ENCODE assay signal across 20 cellular contexts in the genomic region with DNA sequence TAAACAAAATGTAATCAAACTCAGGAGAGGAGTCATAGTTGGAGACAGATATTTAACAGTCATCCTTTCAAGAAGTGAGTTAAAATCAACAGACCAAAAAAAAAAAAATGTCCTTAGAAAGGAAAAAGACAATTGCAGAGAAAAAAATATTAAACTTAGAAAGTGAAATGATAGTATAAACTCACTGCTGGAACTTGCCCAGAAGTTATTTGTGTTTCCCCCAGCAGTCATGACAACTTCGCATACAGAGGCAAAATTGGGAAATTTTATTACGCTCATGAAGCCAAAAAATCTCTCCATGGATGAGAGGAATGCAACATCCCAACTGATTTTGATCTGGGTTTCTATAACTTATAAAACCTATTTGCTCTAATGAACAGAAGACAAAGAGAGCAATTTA.
"Had no signal": no experiment of that assay in that cellular context is flagged by ENCODE, and none has a peak within 500 bp of the region (broad histone marks: within the 10 kb centered on the region; RNA-seq: fewer than 3 reads in every experiment).

No MANE protein-coding gene starts in this region.

- H3K4me1 ChIP-seq: heart left ventricle, psoas muscle, spleen had no signal

- H3K27ac Mint-ChIP-seq: naive B cell; stimulated activated memory B cell treated with anti-CD40 and anti-IgM and Interleukin-4, amounts not matched to agents 10 μg/mL and 1 μg/mL and 100 μg/mL, for 72 hours; stimulated activated naive CD8-positive, alpha-beta T cell treated with anti-CD3 and anti-CD28 coated beads, Interleukin-15, Interleukin-2, amounts not matched to agents 100 ng/mL and 50 ng/mL, for 24 hours had no signal

- H3K4me1 Mint-ChIP-seq: naive B cell; stimulated activated memory B cell treated with anti-CD40 and anti-IgM and Interleukin-4, amounts not matched to agents 10 μg/mL and 1 μg/mL and 100 μg/mL, for 72 hours had no signal

- H3K4me3 ChIP-seq: dorsolateral prefrontal cortex, heart left ventricle, psoas muscle, spleen, thoracic aorta had no signal

- H3K36me3 Mint-ChIP-seq: naive B cell; stimulated activated memory B cell treated with anti-CD40 and anti-IgM and Interleukin-4, amounts not matched to agents 10 μg/mL and 1 μg/mL and 100 μg/mL, for 72 hours had no signal

- H3K27me3 Mint-ChIP-seq: naive B cell; stimulated activated memory B cell treated with anti-CD40 and anti-IgM and Interleukin-4, amounts not matched to agents 10 μg/mL and 1 μg/mL and 100 μg/mL, for 72 hours; stimulated activated naive CD8-positive, alpha-beta T cell treated with anti-CD3 and anti-CD28 coated beads, Interleukin-15, Interleukin-2, amounts not matched to agents 100 ng/mL and 50 ng/mL, for 24 hours had no signal

- ATAC-seq: heart left ventricle; left colon; psoas muscle; sciatic nerve; stimulated activated memory B cell treated with anti-CD40 and anti-IgM and Interleukin-4, amounts not matched to agents 10 μg/mL and 1 μg/mL and 100 μg/mL, for 72 hours had no signal

- H3K9me3 Mint-ChIP-seq: stimulated activated memory B cell treated with anti-CD40 and anti-IgM and Interleukin-4, amounts not matched to agents 10 μg/mL and 1 μg/mL and 100 μg/mL, for 72 hours had no signal

- H3K27ac ChIP-seq: heart left ventricle, neutrophil, psoas muscle, spleen, thoracic aorta had no signal

- DNase-seq: cortex of kidney; dorsolateral prefrontal cortex; effector CD8-positive, alpha-beta T cell; heart left ventricle; hippocampal formation; left colon; mesendoderm; naive B cell; psoas muscle; retina; spleen; stimulated activated CD4-positive, alpha-beta T cell treated with anti-CD3 and anti-CD28 coated beads, Interleukin-15, amount 100 ng/mL, for 24 hours; stimulated activated CD4-positive, alpha-beta T cell treated with anti-CD3 and anti-CD28 coated beads, Interleukin-1b, Interleukin-23, amount 100 ng/mL, for 48 hours; stimulated activated CD4-positive, alpha-beta T cell treated with anti-CD3 and anti-CD28 coated beads, Interleukin-4, amount 100 ng/mL, for 24 hours; trophoblast cell had no signal

- H3K36me3 ChIP-seq: heart left ventricle, neutrophil, spleen, thoracic aorta had no signal

- H3K4me3 Mint-ChIP-seq: naive B cell; stimulated activated memory B cell treated with anti-CD40 and anti-IgM and Interleukin-4, amounts not matched to agents 10 μg/mL and 1 μg/mL and 100 μg/mL, for 72 hours; stimulated activated naive CD8-positive, alpha-beta T cell treated with anti-CD3 and anti-CD28 coated beads, Interleukin-15, Interleukin-2, amounts not matched to agents 100 ng/mL and 50 ng/mL, for 24 hours had no signal

- H3K27me3 ChIP-seq: dorsolateral prefrontal cortex, heart left ventricle, neutrophil, spleen had no signal

- H3K9me3 ChIP-seq: heart left ventricle, neutrophil, psoas muscle, spleen, thoracic aorta had no signal
